8 cellular contexts compared by ENCODE assay signal in genomic region chr2:108612514-108613183, GRCh38.
DNase-seq lines count a peak whose midpoint lies in the region; ATAC-seq, FAIRE-seq and TF ChIP-seq lines count a peak whose summit lies in the region.

No MANE protein-coding gene starts in this region.

- H3K36me3 Mint-ChIP-seq in activated CD4-positive, alpha-beta T cell treated with anti-CD3 and anti-CD28 coated beads, Interleukin-2, amount 10 ng/mL, durations not matched to agents 7 days and 5 days (ENCODE audit: low read depth): peaks cover 3% of the 10 kb centered on the region
- no peaks in the 10 kb centered on the region for H3K36me3 Mint-ChIP-seq in WTC11

- peak overlapping the region; percentile 20 to 33 for H3K27ac ChIP-seq in kidney (ENCODE audit: low read depth in 2 of 2, low read length in 2 of 2)

- H3K4me1 ChIP-seq in kidney (ENCODE audit: control insufficient read depth in 1 of 2, insufficient read depth in 1 of 2, low read depth in 1 of 2, low read length in 2 of 2): peaks cover 17 to 18% of the 10 kb centered on the region in 2 donors

- TF ChIP-seq POLR2A in lower leg skin (IDR thresholded peaks at IDR 0.05): no peak

- TF ChIP-seq CTCF in kidney (IDR thresholded peaks at IDR 0.05; ENCODE audit: borderline replicate concordance, extremely low read depth, insufficient read depth): no peak
- TF ChIP-seq CTCF in lower leg skin (IDR thresholded peaks at IDR 0.05): no peak
- TF ChIP-seq CTCF in WTC11 (IDR thresholded peaks at IDR 0.05): no peak

- peak overlapping the region; percentile 38 for H3K4me3 Mint-ChIP-seq in activated CD4-positive, alpha-beta T cell treated with anti-CD3 and anti-CD28 coated beads, Interleukin-2, amount 10 ng/mL, durations not matched to agents 7 days and 5 days
- H3K4me3 Mint-ChIP-seq in WTC11: no peak overlapping the region

- intact Hi-C loops in kidney (cut with DNase I): no loop called here
- intact Hi-C loops in lower leg skin (cut with DNase I; ENCODE audit: low total_unique reads): no loop called here

- peak; percentile 39 for DNase-seq in activated CD4-positive, alpha-beta T cell treated with anti-CD3 and anti-CD28 coated beads, Interleukin-2, amount 10 ng/mL, durations not matched to agents 7 days and 5 days
- no peak for DNase-seq in kidney
- DNase-seq in ureter (ENCODE audit: low spot score): peak; percentile 67
- no peak for DNase-seq in NCI-H2227 (lab: John Stamatoyannopoulos, UW; ENCODE audit: unreplicated experiment)
- no peak for DNase-seq in lower leg skin (ENCODE audit: low spot score in 2 of 2)
- no peak for DNase-seq in WTC11 (ENCODE audit: low spot score)

- no peaks in the 10 kb centered on the region for H3K9me3 ChIP-seq in kidney (ENCODE audit: control insufficient read depth in 1 of 2, low read length in 2 of 2)

- POLR2A ChIA-PET in activated CD4-positive, alpha-beta T cell treated with anti-CD3 and anti-CD28 coated beads, Interleukin-2, amount 10 ng/mL, durations not matched to agents 7 days and 5 days (lab: Charles Lee): interaction anchor here (0.6 kb wide), 1 partner anchor 10 kb away, joined by 3 read pairs; no protein-coding TSS in a partner anchor
- POLR2A ChIA-PET in WTC11 (lab: Charles Lee): no interaction called here

- no peak for FAIRE-seq in kidney (lab: Jason Lieb, UNC)

- 40 to 49% methylated on average over 10 of the region's 10 CpGs for WGBS in lower leg skin, 2 donors

- H3K36me3 ChIP-seq in kidney (ENCODE audit: control insufficient read depth in 1 of 2, insufficient read depth in 2 of 2, low read length in 2 of 2): no peaks in the 10 kb centered on the region

- ATAC-seq in GM18870 (IDR thresholded peaks at IDR 0.05; ENCODE audit: unreplicated experiment) (peak; percentile 73), HG02973 (IDR thresholded peaks at IDR 0.05; ENCODE audit: unreplicated experiment) (peak; percentile 75), WTC11 (no peak)

- CTCF ChIA-PET in activated CD4-positive, alpha-beta T cell treated with anti-CD3 and anti-CD28 coated beads, Interleukin-2, amount 10 ng/mL, durations not matched to agents 7 days and 5 days (lab: Charles Lee): interaction anchor here (0.5 to 3.5 kb wide), 7 partner anchors 8 to 35 kb away, joined by 3 to 27 read pairs (median 4); no protein-coding TSS in a partner anchor
- CTCF ChIA-PET in WTC11 (lab: Charles Lee): interaction anchor here (6.4 kb wide), 1 partner anchor 24 kb away, joined by 65 read pairs; no protein-coding TSS in a partner anchor

- peak overlapping the region; percentile 78 for H3K27ac Mint-ChIP-seq in activated CD4-positive, alpha-beta T cell treated with anti-CD3 and anti-CD28 coated beads, Interleukin-2, amount 10 ng/mL, durations not matched to agents 7 days and 5 days
- H3K27ac Mint-ChIP-seq in WTC11: no peak overlapping the region

- H3K9ac ChIP-seq in kidney (ENCODE audit: low read length in 2 of 2): peak overlapping the region in 1 of 2 donors; percentile 22

- H3K27me3 Mint-ChIP-seq in activated CD4-positive, alpha-beta T cell treated with anti-CD3 and anti-CD28 coated beads, Interleukin-2, amount 10 ng/mL, durations not matched to agents 7 days and 5 days: no peaks in the 10 kb centered on the region
- H3K27me3 Mint-ChIP-seq in WTC11 (ENCODE audit: low read depth): no peaks in the 10 kb centered on the region

- peaks cover 77% of the 10 kb centered on the region for H3K4me1 Mint-ChIP-seq in activated CD4-positive, alpha-beta T cell treated with anti-CD3 and anti-CD28 coated beads, Interleukin-2, amount 10 ng/mL, durations not matched to agents 7 days and 5 days
- H3K4me1 Mint-ChIP-seq in WTC11: peaks cover 31% of the 10 kb centered on the region

- H3K4me3 ChIP-seq in kidney (ENCODE audit: low read length in 2 of 2) (no peak overlapping the region), lower leg skin (ENCODE audit: low read depth, poor library complexity, severe bottlenecking) (no peak overlapping the region)

- H3K9me3 Mint-ChIP-seq in activated CD4-positive, alpha-beta T cell treated with anti-CD3 and anti-CD28 coated beads, Interleukin-2, amount 10 ng/mL, durations not matched to agents 7 days and 5 days: no peaks in the 10 kb centered on the region
- H3K9me3 Mint-ChIP-seq in WTC11: no peaks in the 10 kb centered on the region

TF ChIP-seq in WTC11, 78 proteins besides CTCF, POLR2A, EP300 and RAD21:
- TF ChIP-seq ZNF138 (CRISPR knock-in tag; conservative IDR thresholded peaks at IDR 0.05) (no peak), PREB (CRISPR knock-in tag; IDR thresholded peaks at IDR 0.05; ENCODE audit: borderline replicate concordance) (no peak)

Comparison
In these comparisons a context has a peak if more than half of its experiments do, and no peak if none do; other contexts are left out.
1. DNase-seq: peak in activated CD4-positive, alpha-beta T cell treated with anti-CD3 and anti-CD28 coated beads, Interleukin-2, amount 10 ng/mL, durations not matched to agents 7 days and 5 days (single experiment) and ureter (single experiment); none in kidney (single experiment), NCI-H2227 (single experiment), lower leg skin (0 of 2) and WTC11 (single experiment).